In the genomic region with DNA sequence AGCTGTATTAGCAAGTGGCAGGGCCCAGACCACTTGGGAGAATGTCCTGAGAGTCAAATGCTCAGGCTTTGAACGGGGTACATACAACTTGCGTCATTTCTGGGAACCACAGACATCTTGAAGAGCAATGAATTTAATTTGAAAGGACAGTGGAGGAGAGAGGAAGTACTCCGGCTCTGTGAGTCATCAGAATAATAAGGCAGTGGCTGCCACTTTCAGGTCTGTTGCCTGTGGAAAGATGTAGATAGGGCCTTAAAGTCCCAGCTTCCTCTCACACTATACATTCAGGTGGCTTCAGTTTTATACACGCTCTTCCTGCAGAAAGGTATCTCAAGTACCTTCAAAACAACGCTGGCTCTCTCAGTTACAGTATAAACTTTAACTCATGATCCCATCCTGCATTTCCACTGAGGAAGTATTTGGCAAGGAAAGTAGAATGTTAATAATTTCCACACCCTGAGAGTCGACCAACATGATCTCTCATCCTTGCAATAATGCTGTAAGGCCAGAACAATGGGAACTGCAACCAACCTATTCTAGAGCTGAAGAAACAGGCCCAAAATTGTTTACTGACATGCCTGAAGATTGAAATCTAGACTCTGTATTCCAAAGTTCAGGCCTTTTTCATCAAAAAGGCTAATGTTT, we compare ENCODE assay signal across 10 cellular contexts. TPM values are rescaled to one million over a fixed set of nuclear protein-coding genes. Genes with fewer than 3 reads are reported as not detected.
DNase-seq lines count a peak whose midpoint lies in the region; ATAC-seq, FAIRE-seq and TF ChIP-seq lines count a peak whose summit lies in the region.
"Had no signal": no experiment of that assay in that cellular context is flagged by ENCODE, and none has a peak within 500 bp of the region (broad histone marks: within the 10 kb centered on the region; RNA-seq: fewer than 3 reads in every experiment).

No MANE protein-coding gene starts in this region.

- SMC1A ChIA-PET in GM12878 (lab: Charles Lee; ENCODE audit: uncharacterized antibody, unreplicated experiment): no interaction called here

- BruUV-seq in GM12878 (replicated peaks; lab: Mats Ljungman, UMichigan): no TSS peak

- peak; percentile 71 for ATAC-seq in GM12878
- ATAC-seq in stimulated activated naive B cell treated with anti-CD40 and anti-IgM and Interleukin-4, amounts not matched to agents 10 μg/mL and 1 μg/mL and 100 μg/mL, for 72 hours (replicated peaks): peak; percentile 67 to 73

- H3K27ac Mint-ChIP-seq in stimulated activated naive B cell treated with anti-CD40 and anti-IgM and Interleukin-4, amounts not matched to agents 10 μg/mL and 1 μg/mL and 100 μg/mL, for 72 hours: no peak overlapping the region

- RAD21 ChIA-PET in GM12878 (lab: Charles Lee; ENCODE audit: unreplicated experiment): no interaction called here

- no peaks in the 10 kb centered on the region for H3K4me1 ChIP-seq in GM12878 (ENCODE audit: control insufficient read depth, insufficient read depth, low read length)

- 5% methylated on average over 6 of the region's 6 CpGs for WGBS in GM12878 (ENCODE audit: insufficient coverage, insufficient replicate concordance, low lambda C conversion rate, missing lambda C conversion rate)

- no peak for TF ChIP-seq POLR2A in GM12878 (IDR thresholded peaks at IDR 0.05; ENCODE audit: low read depth, low read length)

- no peak overlapping the region for H3K4me2 ChIP-seq in GM12878 (ENCODE audit: control insufficient read depth, insufficient read depth)

- no peak overlapping the region for H3K27ac ChIP-seq in GM12878 (ENCODE audit: control insufficient read depth, insufficient read depth)
- H3K27ac ChIP-seq: 22Rv1 had no signal

- peaks cover 0 to 1% of the 10 kb centered on the region in 2 donors for H3K9me3 Mint-ChIP-seq in stimulated activated naive B cell treated with anti-CD40 and anti-IgM and Interleukin-4, amounts not matched to agents 10 μg/mL and 1 μg/mL and 100 μg/mL, for 72 hours

- TF ChIP-seq RAD21 in GM12878 (IDR thresholded peaks at IDR 0.05; ENCODE audit: insufficient read depth, low read depth, low read length): no peak

- H3K4me1 Mint-ChIP-seq in stimulated activated naive B cell treated with anti-CD40 and anti-IgM and Interleukin-4, amounts not matched to agents 10 μg/mL and 1 μg/mL and 100 μg/mL, for 72 hours: no peaks in the 10 kb centered on the region

- no peak overlapping the region for H3K4me3 Mint-ChIP-seq in stimulated activated naive B cell treated with anti-CD40 and anti-IgM and Interleukin-4, amounts not matched to agents 10 μg/mL and 1 μg/mL and 100 μg/mL, for 72 hours

- H2AFZ ChIP-seq in GM12878 (ENCODE audit: control insufficient read depth, low read depth, low read length): no peak overlapping the region

- peaks cover 36 to 50% of the 10 kb centered on the region in 2 donors for H3K27me3 Mint-ChIP-seq in stimulated activated naive B cell treated with anti-CD40 and anti-IgM and Interleukin-4, amounts not matched to agents 10 μg/mL and 1 μg/mL and 100 μg/mL, for 72 hours

- no peaks in the 10 kb centered on the region for H3K79me2 ChIP-seq in GM12878 (ENCODE audit: control insufficient read depth, insufficient read depth, low read length)

- H3K9me3 ChIP-seq in GM12878 (replicated peaks; ENCODE audit: control insufficient read depth, insufficient read depth, low read length): no peaks in the 10 kb centered on the region

- intact Hi-C loops in GM12878 (cut with micrococcal nuclease; ENCODE audit: unreplicated experiment): no loop called here

- no peak overlapping the region for H3K9ac ChIP-seq in GM12878 (ENCODE audit: control insufficient read depth, insufficient read depth, low read length)

- CTCF ChIA-PET in GM12878 (lab: Yijun Ruan, JAX): no interaction called here

- TF ChIP-seq CTCF in GM12878 (IDR thresholded peaks at IDR 0.05 in 2 of 3, conservative IDR thresholded peaks at IDR 0.05 in 1 of 3; ENCODE audit: control insufficient read depth in 2 of 3, extremely low read depth in 1 of 3, insufficient read depth in 1 of 3, low read depth in 3 of 3, low read length in 3 of 3): no peak

- no peaks in the 10 kb centered on the region for H4K20me1 ChIP-seq in GM12878 (ENCODE audit: control insufficient read depth, insufficient read depth)

- peaks cover 0 to 4% of the 10 kb centered on the region in 2 experiments; a peak in 2 of 4 replicates for H3K27me3 ChIP-seq in GM12878 (replicated peaks in 1 of 2; ENCODE audit: control insufficient read depth in 2 of 2, insufficient read depth in 2 of 2, low read length in 1 of 2)

- POLR2A ChIA-PET in GM12878 (lab: Charles Lee): no interaction called here

- no peaks in the 10 kb centered on the region for H3K36me3 Mint-ChIP-seq in stimulated activated naive B cell treated with anti-CD40 and anti-IgM and Interleukin-4, amounts not matched to agents 10 μg/mL and 1 μg/mL and 100 μg/mL, for 72 hours

- no peak for FAIRE-seq in GM12878 (lab: Jason Lieb, UNC)
- FAIRE-seq: TTC549 had no signal

- in situ Hi-C loops in GM12878 (cut with MboI): no loop called here

- DNase-seq in DMS79 treated with DMSO at 0.1 percent for 48 hours (lab: John Stamatoyannopoulos, UW) (peak; percentile 21), DMS79 (lab: John Stamatoyannopoulos, UW) (no peak), NCI-H128 (lab: John Stamatoyannopoulos, UW; ENCODE audit: unreplicated experiment) (peak; percentile 7), GM12878 (ENCODE audit: low read depth, low spot score) (no peak), NCI-H187 (lab: John Stamatoyannopoulos, UW) (no peak), NCI-H345 (lab: John Stamatoyannopoulos, UW) (no peak), activated T-cell treated with anti-CD3 and anti-CD28 coated beads for 4 hours (no peak)
- DNase-seq in stimulated activated naive B cell treated with anti-CD40 and anti-IgM and Interleukin-4, amounts not matched to agents 10 μg/mL and 1 μg/mL and 100 μg/mL, for 72 hours: no peak

- H3K4me3 ChIP-seq in GM12878: no peak overlapping the region

- TF ChIP-seq EP300 in GM12878 (IDR thresholded peaks at IDR 0.05; ENCODE audit: borderline replicate concordance in 1 of 2, control insufficient read depth in 1 of 2, low read depth in 2 of 2, low read length in 2 of 2): no peak

- H3K36me3 ChIP-seq in GM12878 (ENCODE audit: control insufficient read depth in 2 of 2, insufficient read depth in 2 of 2, low read length in 1 of 2): no peaks in the 10 kb centered on the region

TF ChIP-seq in GM12878, 131 proteins besides CTCF, POLR2A, EP300 and RAD21 (continues in another document):
- TF ChIP-seq NBN (IDR thresholded peaks at IDR 0.05) (no peak), CHD2 (IDR thresholded peaks at IDR 0.05; ENCODE audit: borderline replicate concordance, low read depth, low read length) (no peak), MTA3 (IDR thresholded peaks at IDR 0.05; ENCODE audit: borderline replicate concordance, low read length) (no peak), POU2F2 (IDR thresholded peaks at IDR 0.05; ENCODE audit: borderline replicate concordance, low read depth, low read length) (no peak), NFIC (IDR thresholded peaks at IDR 0.05; ENCODE audit: low read depth, low read length) (no peak), EGR1 (IDR thresholded peaks at IDR 0.05; ENCODE audit: borderline replicate concordance in 1 of 2, low read depth in 2 of 2, low read length in 2 of 2) (no peak), NFYA (IDR thresholded peaks at IDR 0.05; ENCODE audit: borderline replicate concordance, low read depth, low read length) (no peak)
- TF ChIP-seq, protein P1, sequence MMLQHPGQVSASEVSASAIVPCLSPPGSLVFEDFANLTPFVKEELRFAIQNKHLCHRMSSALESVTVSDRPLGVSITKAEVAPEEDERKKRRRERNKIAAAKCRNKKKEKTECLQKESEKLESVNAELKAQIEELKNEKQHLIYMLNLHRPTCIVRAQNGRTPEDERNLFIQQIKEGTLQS (IDR thresholded peaks at IDR 0.05; ENCODE audit: borderline replicate concordance, extremely low read depth, low read depth, low read length): no peak
- TF ChIP-seq, protein P2, sequence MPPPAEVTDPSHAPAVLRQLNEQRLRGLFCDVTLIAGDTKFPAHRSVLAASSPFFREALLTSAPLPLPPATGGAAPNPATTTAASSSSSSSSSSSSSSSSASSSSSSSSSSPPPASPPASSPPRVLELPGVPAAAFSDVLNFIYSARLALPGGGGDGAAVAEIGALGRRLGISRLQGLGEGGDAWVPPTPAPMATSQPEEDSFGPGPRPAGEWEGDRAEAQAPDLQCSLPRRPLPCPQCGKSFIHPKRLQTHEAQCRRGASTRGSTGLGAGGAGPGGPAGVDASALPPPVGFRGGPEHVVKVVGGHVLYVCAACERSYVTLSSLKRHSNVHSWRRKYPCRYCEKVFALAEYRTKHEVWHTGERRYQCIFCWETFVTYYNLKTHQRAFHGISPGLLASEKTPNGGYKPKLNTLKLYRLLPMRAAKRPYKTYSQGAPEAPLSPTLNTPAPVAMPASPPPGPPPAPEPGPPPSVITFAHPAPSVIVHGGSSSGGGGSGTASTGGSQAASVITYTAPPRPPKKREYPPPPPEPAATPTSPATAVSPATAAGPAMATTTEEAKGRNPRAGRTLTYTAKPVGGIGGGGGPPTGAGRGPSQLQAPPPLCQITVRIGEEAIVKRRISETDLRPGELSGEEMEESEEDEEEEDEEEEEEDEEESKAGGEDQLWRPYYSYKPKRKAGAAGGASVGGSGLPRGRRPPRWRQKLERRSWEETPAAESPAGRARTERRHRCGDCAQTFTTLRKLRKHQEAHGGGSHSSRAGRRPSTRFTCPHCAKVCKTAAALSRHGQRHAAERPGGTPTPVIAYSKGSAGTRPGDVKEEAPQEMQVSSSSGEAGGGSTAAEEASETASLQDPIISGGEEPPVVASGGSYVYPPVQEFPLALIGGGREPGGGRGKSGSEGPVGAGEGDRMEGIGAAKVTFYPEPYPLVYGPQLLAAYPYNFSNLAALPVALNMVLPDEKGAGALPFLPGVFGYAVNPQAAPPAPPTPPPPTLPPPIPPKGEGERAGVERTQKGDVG (CRISPR knock-in tag; IDR thresholded peaks at IDR 0.05): no peak

RNA-seq across cellular contexts. Expression of a gene that starts 6.8 kb away (rescaled TPM):
- total RNA-seq in GM12878 (2013; cell fraction: nucleolus; rRNA removed): 0.13 and 0.49 TPM in 2 replicates
- total RNA-seq in GM12878 (2014; rRNA removed): 0.11 and 0.16 TPM in 2 replicates
- total RNA-seq in GM12878 (2014; rRNA removed; fragmentation: Illumina TruSeq; extraction: Trizol): 0.28 and 0.45 TPM in 2 replicates
- total RNA-seq in GM12878 (2021): 0.23 and 0.61 TPM in 2 replicates
- polyA plus RNA-seq in GM12878 (2011; ENCODE audit: low read depth): 0.17 TPM
- polyA plus RNA-seq in GM12878 (2011; rRNA removed): 0.07 and 0.10 TPM in 2 replicates
- polyA plus RNA-seq in GM12878 (2011; cell fraction: cytosol; rRNA removed): 0.02 and 0.04 TPM in 2 replicates
- 0.07 and 0.13 TPM in 2 replicates for polyA plus RNA-seq in GM12878 (2011; cell fraction: nucleus; rRNA removed)
- polyA plus RNA-seq in GM12878 (2012): 0.30 and 0.32 TPM in 2 replicates
- polyA plus RNA-seq in GM12878 (2014; fragmentation: Illumina TruSeq; extraction: Trizol): 0.26 and 1.7 TPM in 2 replicates
- polyA plus RNA-seq in GM12878 (2014; fragmentation: Nextera tagmentation; extraction: Ambion mirVana): under 1 TPM; 0.24 to 0.38 TPM
- polyA plus RNA-seq in GM12878 (2014; rRNA removed): 0.19 and 0.23 TPM in 2 replicates
- under 1 TPM; 0.59 to 0.63 TPM for polyA plus RNA-seq in GM12878 (2016; fragmentation: Nextera tagmentation; extraction: Ambion mirVana)
- polyA minus RNA-seq in GM12878 (2011; rRNA and poly(A)+ RNA removed): 0.05 and 0.80 TPM in 2 replicates
- polyA minus RNA-seq in GM12878 (2011; cell fraction: cytosol; rRNA and poly(A)+ RNA removed): not detected in 2 replicates
- 0.10 and 0.73 TPM in 2 replicates for polyA minus RNA-seq in GM12878 (2011; cell fraction: nucleus; rRNA and poly(A)+ RNA removed)

Comparison
In these comparisons a context has a peak if more than half of its experiments do, and no peak if none do; other contexts are left out.
1. DNase-seq: peak in DMS79 treated with DMSO at 0.1 percent for 48 hours (single experiment) and NCI-H128 (single experiment); none in DMS79 (single experiment), GM12878 (single experiment), stimulated activated naive B cell treated with anti-CD40 and anti-IgM and Interleukin-4, amounts not matched to agents 10 μg/mL and 1 μg/mL and 100 μg/mL, for 72 hours (single experiment), NCI-H187 (0 of 2), NCI-H345 (single experiment) and activated T-cell treated with anti-CD3 and anti-CD28 coated beads for 4 hours (single experiment).